In the genomic region with DNA sequence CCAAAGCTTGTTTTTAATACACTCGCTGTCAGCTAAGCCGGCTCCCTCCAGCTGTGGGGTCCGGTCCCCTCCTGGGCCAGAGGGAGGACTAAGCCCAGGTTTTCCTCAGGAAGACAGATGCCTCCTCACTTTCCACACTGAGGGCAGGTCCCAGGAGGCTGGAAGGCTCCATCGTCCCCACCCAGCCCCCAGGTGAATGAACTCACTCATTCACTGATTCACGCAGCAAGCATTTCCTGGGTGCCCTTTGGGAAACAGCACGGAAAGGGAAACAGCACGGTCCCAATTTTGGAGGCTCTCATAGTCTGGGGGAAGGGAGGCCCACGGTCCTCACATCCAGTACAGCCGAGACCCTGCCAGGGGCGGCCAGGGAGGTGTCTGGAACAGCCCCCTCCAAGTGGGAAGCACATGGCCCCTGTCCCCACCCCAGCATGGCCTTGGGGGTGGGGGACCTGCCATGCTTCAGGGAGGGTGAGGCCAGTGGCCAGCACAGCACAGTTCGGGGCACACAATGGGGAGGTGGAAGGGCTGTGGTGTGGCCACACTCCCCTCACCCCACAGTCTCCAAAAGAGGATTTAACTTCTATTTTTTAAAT, we compare ENCODE assay signal across 19 cellular contexts. TPM values are rescaled to one million over a fixed set of nuclear protein-coding genes. Genes with fewer than 3 reads are reported as not detected.
DNase-seq lines count a peak whose midpoint lies in the region; ATAC-seq, FAIRE-seq and TF ChIP-seq lines count a peak whose summit lies in the region.
"Had no signal": no experiment of that assay in that cellular context is flagged by ENCODE, and none has a peak within 500 bp of the region (broad histone marks: within the 10 kb centered on the region; RNA-seq: fewer than 3 reads in every experiment).

No MANE protein-coding gene starts in this region.

- in situ Hi-C loops in HepG2 (cut with HindIII; ENCODE audit: extremely low pct_ligation_motif_present, low pct_unique_long_range_greater_than_20kb), result no loop called here

- intact Hi-C loops in HepG2 (cut with micrococcal nuclease; ENCODE audit: unreplicated experiment) (no loop called here), right lobe of liver (cut with DNase I) (no loop called here), heart left ventricle (cut with DNase I) (loop anchor here in 1 of 10 donors (10.0 kb wide), 1 partner anchor 344 kb away; no protein-coding TSS in a partner anchor)

- H2AFZ ChIP-seq in HepG2 (ENCODE audit: low read length), result no peak overlapping the region

- FAIRE-seq in HepG2 (lab: Jason Lieb, UNC), result no peak
- FAIRE-seq in bronchial epithelial cell (lab: Jason Lieb, UNC), result no peak
- FAIRE-seq: A204.1, G401.6, GM12891 had no signal

- H3K4me2 ChIP-seq in HepG2 (ENCODE audit: low read depth, low read length), result no peak overlapping the region; the same call in 1 of the 2 replicates
- H3K4me2 ChIP-seq: SK-N-SH had no signal

- H3K9ac ChIP-seq in HepG2 (ENCODE audit: insufficient read depth, low read depth, low read length), result no peak overlapping the region
- H3K9ac ChIP-seq: SK-N-SH had no signal

- DNase-seq in HepG2 (ENCODE audit: low spot score) (no peak), right lobe of liver (no peak), M059J (ENCODE audit: low read depth) (peak; percentile 39), bronchial epithelial cell (ENCODE audit: low read depth) (peak; percentile 63), NAMALWA (ENCODE audit: low spot score) (no peak), NCI-H2171 treated with DMSO at 0.1 percent for 48 hours (lab: John Stamatoyannopoulos, UW) (no peak), middle frontal gyrus (ENCODE audit: extremely low spot score, low spot score) (no peak), heart left ventricle (no peak)
- DNase-seq: DMS53, Karpas-422, NCI-H1436, NCI-H2081 treated with DMSO at 0.1 percent for 48 hours, NCI-H2227 treated with DMSO at 0.1 percent for 48 hours, NCI-H526 treated with DMSO at 0.1 percent for 48 hours, Right ventricle myocardium superior, SK-N-SH had no signal

- H3K4me3 ChIP-seq in HepG2 (replicated peaks in 1 of 3; ENCODE audit: insufficient read depth in 1 of 3, low read depth in 2 of 3, low read length in 3 of 3) (no peak overlapping the region), right lobe of liver (no peak overlapping the region), bronchial epithelial cell (ENCODE audit: low read depth, low read length) (no peak overlapping the region), heart left ventricle (no peak overlapping the region)

- TF ChIP-seq CTCF in HepG2 (CRISPR knock-in tag; IDR thresholded peaks at IDR 0.05) (no peak), right lobe of liver (IDR thresholded peaks at IDR 0.05) (no peak), bronchial epithelial cell (IDR thresholded peaks at IDR 0.05; ENCODE audit: insufficient read depth, low read length, severe bottlenecking) (no peak), heart left ventricle (IDR thresholded peaks at IDR 0.05) (no peak)

- no peak for ATAC-seq in HepG2
- no peak for ATAC-seq in right lobe of liver
- ATAC-seq in heart left ventricle, result no peak

- H3K27me3 ChIP-seq in HepG2 (ENCODE audit: control insufficient read depth in 1 of 2, insufficient read depth in 2 of 2, low read length in 2 of 2) (peaks cover 14 to 72% of the 10 kb centered on the region in 2 experiments), right lobe of liver (no peaks in the 10 kb centered on the region), bronchial epithelial cell (ENCODE audit: control insufficient read depth, insufficient read depth, low read length) (no peaks in the 10 kb centered on the region), heart left ventricle (peaks cover 0 to 18% (median 6%) of the 10 kb centered on the region in 9 donors)

- H3K36me3 ChIP-seq in HepG2 (replicated peaks in 1 of 2; ENCODE audit: control insufficient read depth in 1 of 2, insufficient read depth in 2 of 2, low read length in 2 of 2), result no peaks in the 10 kb centered on the region
- H3K36me3 ChIP-seq in right lobe of liver, result no peaks in the 10 kb centered on the region
- no peaks in the 10 kb centered on the region for H3K36me3 ChIP-seq in bronchial epithelial cell (ENCODE audit: control insufficient read depth, insufficient read depth, low read length)
- no peaks in the 10 kb centered on the region for H3K36me3 ChIP-seq in heart left ventricle

- 19% methylated on average over 5 of the region's 11 CpGs for WGBS in HepG2 (ENCODE audit: low lambda C conversion rate)
- 43% methylated on average over 3 of the region's 11 CpGs for whole genome bisulfite sequencing in right lobe of liver (ENCODE audit: insufficient coverage, low coverage, low lambda C conversion rate, missing lambda C conversion rate)
- WGBS in heart left ventricle, 4 donors, result 72 to 87% (median 79%) methylated on average over 9 to 11 of the region's 11 CpGs

- CTCF ChIA-PET in HepG2 (lab: Yijun Ruan, JAX; ENCODE audit: low intra/inter-chr PET ratio, low total read pairs), result no interaction called here

- POLR2A ChIA-PET in HepG2 (lab: Yijun Ruan, JAX), result no interaction called here

- H4K20me1 ChIP-seq in HepG2 (ENCODE audit: insufficient read depth, low read length), result no peaks in the 10 kb centered on the region

- BruUV-seq in HepG2 (replicated peaks; lab: Mats Ljungman, UMichigan), result no TSS peak

- TF ChIP-seq POLR2A in HepG2 (IDR thresholded peaks at IDR 0.05; ENCODE audit: insufficient read depth in 1 of 2, low read depth in 2 of 2, low read length in 2 of 2), result no peak
- no peak for TF ChIP-seq POLR2A in right lobe of liver (IDR thresholded peaks at IDR 0.05)
- no peak for TF ChIP-seq POLR2A in heart left ventricle (IDR thresholded peaks at IDR 0.05)

- H3K4me1 ChIP-seq in HepG2 (ENCODE audit: insufficient read depth, low read length), result peaks cover 17% of the 10 kb centered on the region
- H3K4me1 ChIP-seq in right lobe of liver, result no peaks in the 10 kb centered on the region
- no peaks in the 10 kb centered on the region for H3K4me1 ChIP-seq in heart left ventricle

- no peak overlapping the region for H3K27ac ChIP-seq in HepG2 (ENCODE audit: extremely low read length, insufficient read depth, low read length)
- H3K27ac ChIP-seq in right lobe of liver, result no peak overlapping the region
- H3K27ac ChIP-seq in heart left ventricle, result no peak overlapping the region

- TF ChIP-seq RAD21 in HepG2 (CRISPR knock-in tag; IDR thresholded peaks at IDR 0.05), result no peak

- TF ChIP-seq EP300 in HepG2 (IDR thresholded peaks at IDR 0.05; ENCODE audit: low read depth in 2 of 2, low read length in 2 of 2) (no peak), HepG2 (CRISPR knock-in tag; IDR thresholded peaks at IDR 0.05; ENCODE audit: borderline replicate concordance) (no peak)

- no peaks in the 10 kb centered on the region for H3K79me2 ChIP-seq in HepG2 (ENCODE audit: insufficient read depth, low read length)

- H3K9me3 ChIP-seq in HepG2 (ENCODE audit: low read length) (no peaks in the 10 kb centered on the region), right lobe of liver (no peaks in the 10 kb centered on the region), heart left ventricle (no peaks in the 10 kb centered on the region)
- H3K9me3 ChIP-seq: SK-N-SH had no signal

RNA-seq across cellular contexts. Expression of a gene that starts 9.3 kb away (rescaled TPM):
- total RNA-seq in HepG2 (2016; rRNA removed; fragmentation: Illumina TruSeq; extraction: Trizol) (not detected in 2 replicates), right lobe of liver (under 1 TPM in 2 of 6 experiments, not detected in 4; 0.51 to 0.64 TPM), bronchial epithelial cell (under 0.01 and 0.13 TPM in 2 replicates), heart left ventricle (not detected)
- total RNA-seq in HepG2 (2016; cell fraction: cytosol; rRNA removed; fragmentation: Illumina TruSeq; extraction: Trizol; ENCODE audit: low read depth), result not detected in 2 replicates
- total RNA-seq in HepG2 (2016; cell fraction: insoluble cytoplasmic fraction; rRNA removed; fragmentation: Illumina TruSeq; extraction: Trizol), result not detected in 2 replicates
- total RNA-seq in HepG2 (2016; cell fraction: membrane; rRNA removed; fragmentation: Illumina TruSeq; extraction: Trizol), result not detected in 2 replicates
- not detected in 2 replicates for total RNA-seq in HepG2 (2016; cell fraction: nucleus; rRNA removed; fragmentation: Illumina TruSeq; extraction: Trizol)
- polyA plus RNA-seq in HepG2 (2011; rRNA removed) (0.36 and 0.42 TPM in 2 replicates), heart left ventricle (under 1 TPM in 1 of 2 donors, not detected in 1; 0.08 TPM)
- 0.08 and 0.15 TPM in 2 replicates for polyA plus RNA-seq in HepG2 (2011; cell fraction: cytosol; rRNA removed)
- polyA plus RNA-seq in HepG2 (2011; cell fraction: nucleus; rRNA removed), result 3.1 and 4.3 TPM in 2 replicates
- not detected in 2 replicates for polyA plus RNA-seq in HepG2 (2012)
- polyA plus RNA-seq in HepG2 (2016; cell fraction: cytosol; fragmentation: Illumina TruSeq; extraction: Trizol; ENCODE audit: low read depth), result not detected in 2 replicates
- polyA plus RNA-seq in HepG2 (2016; cell fraction: insoluble cytoplasmic fraction; fragmentation: Illumina TruSeq; extraction: Trizol; ENCODE audit: low read depth), result not detected in 2 replicates
- not detected in 2 replicates for polyA plus RNA-seq in HepG2 (2016; cell fraction: membrane; fragmentation: Illumina TruSeq; extraction: Trizol; ENCODE audit: low read depth)
- polyA plus RNA-seq in HepG2 (2016; cell fraction: nucleus; fragmentation: Illumina TruSeq; extraction: Trizol; ENCODE audit: insufficient read depth, low read depth), result not detected in 2 replicates
- polyA minus RNA-seq in HepG2 (2011; rRNA and poly(A)+ RNA removed; ENCODE audit: low replicate concordance), result not detected in 2 replicates
- polyA minus RNA-seq in HepG2 (2011; cell fraction: cytosol; rRNA and poly(A)+ RNA removed), result not detected in 2 replicates
- not detected in 2 replicates for polyA minus RNA-seq in HepG2 (2011; cell fraction: nucleus; rRNA and poly(A)+ RNA removed)
- total RNA-seq in M059J (2014; rRNA removed; shearing (Covaris generic)), result 0.07 TPM in 1 of 2 replicates, not detected in the other
- total RNA-seq: Right ventricle myocardium superior had no signal
- polyA plus RNA-seq: SK-N-SH had no signal

RNA-seq across cellular contexts. Expression of a gene that starts 19.9 kb away (rescaled TPM):
- total RNA-seq in HepG2 (2016; rRNA removed; fragmentation: Illumina TruSeq; extraction: Trizol), result not detected in 2 replicates
- not detected in 2 replicates for total RNA-seq in HepG2 (2016; cell fraction: cytosol; rRNA removed; fragmentation: Illumina TruSeq; extraction: Trizol; ENCODE audit: low read depth)
- total RNA-seq in HepG2 (2016; cell fraction: insoluble cytoplasmic fraction; rRNA removed; fragmentation: Illumina TruSeq; extraction: Trizol), result not detected in 2 replicates
- not detected in 2 replicates for total RNA-seq in HepG2 (2016; cell fraction: membrane; rRNA removed; fragmentation: Illumina TruSeq; extraction: Trizol)
- not detected in 2 replicates for total RNA-seq in HepG2 (2016; cell fraction: nucleus; rRNA removed; fragmentation: Illumina TruSeq; extraction: Trizol)
- polyA plus RNA-seq in HepG2 (2011; rRNA removed), result not detected in 2 replicates
- not detected in 2 replicates for polyA plus RNA-seq in HepG2 (2011; cell fraction: cytosol; rRNA removed)
- not detected in 2 replicates for polyA plus RNA-seq in HepG2 (2011; cell fraction: nucleus; rRNA removed)
- not detected in 2 replicates for polyA plus RNA-seq in HepG2 (2012)
- polyA plus RNA-seq in HepG2 (2016; cell fraction: cytosol; fragmentation: Illumina TruSeq; extraction: Trizol; ENCODE audit: low read depth), result not detected in 2 replicates
- not detected in 2 replicates for polyA plus RNA-seq in HepG2 (2016; cell fraction: insoluble cytoplasmic fraction; fragmentation: Illumina TruSeq; extraction: Trizol; ENCODE audit: low read depth)
- not detected in 2 replicates for polyA plus RNA-seq in HepG2 (2016; cell fraction: membrane; fragmentation: Illumina TruSeq; extraction: Trizol; ENCODE audit: low read depth)
- not detected in 2 replicates for polyA plus RNA-seq in HepG2 (2016; cell fraction: nucleus; fragmentation: Illumina TruSeq; extraction: Trizol; ENCODE audit: insufficient read depth, low read depth)
- polyA minus RNA-seq in HepG2 (2011; rRNA and poly(A)+ RNA removed; ENCODE audit: low replicate concordance), result not detected in 2 replicates
- polyA minus RNA-seq in HepG2 (2011; cell fraction: cytosol; rRNA and poly(A)+ RNA removed), result not detected in 2 replicates
- not detected in 2 replicates for polyA minus RNA-seq in HepG2 (2011; cell fraction: nucleus; rRNA and poly(A)+ RNA removed)
- not detected for total RNA-seq in right lobe of liver
- not detected in 2 replicates for total RNA-seq in M059J (2014; rRNA removed; shearing (Covaris generic))
- total RNA-seq in bronchial epithelial cell, result not detected in 2 replicates
- under 1 TPM in 1 of 9 donors, not detected in 8; 0.67 TPM for total RNA-seq in heart left ventricle
- polyA plus RNA-seq in heart left ventricle, result 1 to 10 TPM in 1 of 2 donors, not detected in 1; 1.8 TPM
- total RNA-seq: Right ventricle myocardium superior had no signal
- polyA plus RNA-seq: SK-N-SH had no signal

RNA-seq across cellular contexts. Expression of a gene that starts 41.7 kb away (rescaled TPM):
- total RNA-seq in HepG2 (2016; rRNA removed; fragmentation: Illumina TruSeq; extraction: Trizol), result 79.1 and 138 TPM in 2 replicates
- total RNA-seq in HepG2 (2016; cell fraction: cytosol; rRNA removed; fragmentation: Illumina TruSeq; extraction: Trizol; ENCODE audit: low read depth), result 150 and 154 TPM in 2 replicates
- 71.0 and 125 TPM in 2 replicates for total RNA-seq in HepG2 (2016; cell fraction: insoluble cytoplasmic fraction; rRNA removed; fragmentation: Illumina TruSeq; extraction: Trizol)
- 362 and 363 TPM in 2 replicates for total RNA-seq in HepG2 (2016; cell fraction: membrane; rRNA removed; fragmentation: Illumina TruSeq; extraction: Trizol)
- total RNA-seq in HepG2 (2016; cell fraction: nucleus; rRNA removed; fragmentation: Illumina TruSeq; extraction: Trizol), result 89.6 and 109 TPM in 2 replicates
- 254 and 379 TPM in 2 replicates for polyA plus RNA-seq in HepG2 (2011; rRNA removed)
- polyA plus RNA-seq in HepG2 (2011; cell fraction: cytosol; rRNA removed), result 454 and 616 TPM in 2 replicates
- 839 and 1,149 TPM in 2 replicates for polyA plus RNA-seq in HepG2 (2011; cell fraction: nucleus; rRNA removed)
- polyA plus RNA-seq in HepG2 (2012), result 4,210 and 4,559 TPM in 2 replicates
- 341 and 387 TPM in 2 replicates for polyA plus RNA-seq in HepG2 (2016; cell fraction: cytosol; fragmentation: Illumina TruSeq; extraction: Trizol; ENCODE audit: low read depth)
- 1,191 and 1,950 TPM in 2 replicates for polyA plus RNA-seq in HepG2 (2016; cell fraction: insoluble cytoplasmic fraction; fragmentation: Illumina TruSeq; extraction: Trizol; ENCODE audit: low read depth)
- 1,798 and 2,413 TPM in 2 replicates for polyA plus RNA-seq in HepG2 (2016; cell fraction: membrane; fragmentation: Illumina TruSeq; extraction: Trizol; ENCODE audit: low read depth)
- 949 and 1,082 TPM in 2 replicates for polyA plus RNA-seq in HepG2 (2016; cell fraction: nucleus; fragmentation: Illumina TruSeq; extraction: Trizol; ENCODE audit: insufficient read depth, low read depth)
- 0.19 and 781 TPM in 2 replicates for polyA minus RNA-seq in HepG2 (2011; rRNA and poly(A)+ RNA removed; ENCODE audit: low replicate concordance)
- 811 and 1,353 TPM in 2 replicates for polyA minus RNA-seq in HepG2 (2011; cell fraction: cytosol; rRNA and poly(A)+ RNA removed)
- polyA minus RNA-seq in HepG2 (2011; cell fraction: nucleus; rRNA and poly(A)+ RNA removed), result 170 and 248 TPM in 2 replicates
- total RNA-seq in right lobe of liver, result 100 to 1,000 TPM in 5 of 6 experiments, 10 to 100 TPM in 1; 86.6 to 289 (median 177) TPM
- 0.02 and 0.07 TPM in 2 replicates for total RNA-seq in M059J (2014; rRNA removed; shearing (Covaris generic))
- 1.0 and 6.6 TPM in 2 replicates for total RNA-seq in bronchial epithelial cell
- total RNA-seq in heart left ventricle, result 100 to 1,000 TPM in 5 of 9 donors, 10 to 100 TPM in 4; 61.9 to 175 (median 102) TPM
- 10 to 100 TPM; 48.9 to 56.3 TPM for polyA plus RNA-seq in heart left ventricle

Comparison
In these comparisons a context has a peak if more than half of its experiments do, and no peak if none do; other contexts are left out.
1. DNase-seq: peak in M059J (single experiment) and bronchial epithelial cell (single experiment); none in HepG2 (single experiment), right lobe of liver (0 of 3), NAMALWA (single experiment), NCI-H2171 treated with DMSO at 0.1 percent for 48 hours (single experiment), middle frontal gyrus (single experiment) and heart left ventricle (0 of 5).